Comparison of ENCODE assay signal across 29 cellular contexts in the genomic region with DNA sequence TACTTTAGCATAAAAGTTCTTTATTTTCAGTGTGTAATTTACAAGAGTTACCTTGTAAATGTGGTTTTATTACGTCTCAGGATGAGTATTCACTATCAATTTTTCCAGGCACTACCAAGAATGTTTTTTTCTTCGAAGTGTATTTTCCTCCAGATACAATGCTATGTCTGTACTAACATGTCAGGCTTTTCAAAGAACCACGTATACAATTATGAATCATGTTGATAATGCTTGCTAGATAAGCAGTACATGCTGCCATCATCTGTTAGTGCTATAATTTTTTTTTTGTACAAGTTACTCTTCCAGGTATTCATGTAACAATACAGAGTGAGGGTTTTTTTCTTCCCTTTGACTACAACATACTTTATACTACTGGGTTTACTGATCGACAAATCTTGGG.
"Had no signal": no experiment of that assay in that cellular context is flagged by ENCODE, and none has a peak within 500 bp of the region (broad histone marks: within the 10 kb centered on the region; RNA-seq: fewer than 3 reads in every experiment).

No MANE protein-coding gene starts in this region.

- ATAC-seq: effector memory CD8-positive, alpha-beta T cell; heart left ventricle; left colon; naive thymus-derived CD4-positive, alpha-beta T cell; sciatic nerve; upper lobe of right lung had no signal

- FAIRE-seq: astrocyte, kidney had no signal

- H3K27me3 Mint-ChIP-seq: effector memory CD8-positive, alpha-beta T cell; naive thymus-derived CD4-positive, alpha-beta T cell; progenitor cell of endocrine pancreas had no signal

- H3K4me3 Mint-ChIP-seq: effector memory CD8-positive, alpha-beta T cell; immature natural killer cell; naive thymus-derived CD4-positive, alpha-beta T cell had no signal

- H3K9me3 ChIP-seq: heart left ventricle, ovary, suprapubic skin, tibial artery, upper lobe of right lung had no signal

- H3K27ac ChIP-seq: brain microvascular endothelial cell, heart left ventricle, ovary, skin epidermis, suprapubic skin, tibial artery, upper lobe of right lung, WERI-Rb-1 had no signal

- H3K9me3 Mint-ChIP-seq: activated naive CD4-positive, alpha-beta T cell treated with anti-CD3 and anti-CD28 coated beads, Interleukin-2, amount 50 U/mL, for 72 hours; effector memory CD8-positive, alpha-beta T cell; immature natural killer cell had no signal

- H3K36me3 ChIP-seq: ovary had no signal

- H3K27ac Mint-ChIP-seq: progenitor cell of endocrine pancreas had no signal

- DNase-seq: activated CD4-positive, alpha-beta T cell treated with anti-CD3 and anti-CD28 coated beads for 1 hour; activated CD8-positive, alpha-beta memory T cell treated with anti-CD3 and anti-CD28 coated beads, Interleukin-2, amount 50 U/mL, for 48 hours; activated naive CD4-positive, alpha-beta T cell; amniotic stem cell; brain microvascular endothelial cell; caudate nucleus; cortex of kidney; effector memory CD8-positive, alpha-beta T cell; foreskin fibroblast; heart left ventricle; hypothalamus; immature natural killer cell; kidney; left colon; midbrain; naive thymus-derived CD4-positive, alpha-beta T cell; ovary; stimulated activated CD4-positive, alpha-beta T cell treated with anti-CD3 and anti-CD28 coated beads, Interleukin-12 subunit alpha, Interleukin-12 subunit beta, amount 100 ng/mL, for 4 hours; stimulated activated CD4-positive, alpha-beta T cell treated with anti-CD3 and anti-CD28 coated beads, Interleukin-4, amount 100 ng/mL, for 1 hour; T-helper 1 cell; tibial artery; upper lobe of right lung; WERI-Rb-1 had no signal

- H3K27me3 ChIP-seq: brain microvascular endothelial cell, heart left ventricle, ovary, suprapubic skin, tibial artery, upper lobe of right lung had no signal

- H3K4me3 ChIP-seq: heart left ventricle, ovary, skin epidermis, suprapubic skin, tibial artery, upper lobe of right lung had no signal
